In the genomic region with DNA sequence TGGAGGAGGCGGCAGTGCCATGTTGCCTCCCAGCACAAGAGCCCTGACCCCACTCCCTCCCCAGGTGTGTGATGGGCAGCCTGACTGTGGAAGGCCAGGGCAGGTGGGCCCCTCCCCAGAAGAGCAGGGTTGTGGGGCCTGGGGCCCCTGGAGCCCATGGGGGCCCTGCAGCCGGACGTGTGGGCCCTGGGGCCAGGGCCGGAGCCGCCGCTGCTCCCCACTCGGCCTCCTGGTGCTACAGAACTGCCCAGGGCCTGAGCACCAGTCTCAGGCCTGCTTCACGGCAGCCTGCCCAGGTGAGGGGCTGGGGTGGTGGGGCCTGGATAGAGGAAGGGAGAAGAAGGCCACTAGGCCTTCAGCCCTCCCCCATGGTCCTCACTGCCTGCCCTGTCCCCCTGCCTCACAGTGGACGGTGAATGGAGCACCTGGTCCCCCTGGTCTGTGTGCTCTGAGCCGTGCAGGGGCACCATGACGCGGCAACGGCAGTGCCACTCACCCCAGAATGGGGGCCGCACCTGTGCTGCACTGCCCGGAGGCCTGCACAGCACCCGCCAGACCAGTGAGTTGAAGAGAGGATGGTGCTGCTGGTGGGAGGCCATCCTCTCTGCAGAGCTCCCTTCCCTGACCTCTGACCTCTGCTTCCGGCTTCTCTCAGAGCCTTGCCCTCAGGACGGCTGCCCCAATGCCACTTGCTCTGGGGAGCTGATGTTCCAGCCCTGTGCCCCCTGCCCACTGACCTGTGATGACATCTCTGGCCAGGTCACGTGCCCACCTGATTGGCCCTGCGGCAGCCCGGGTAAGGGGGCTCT, we compare ENCODE assay signal across 21 cellular contexts. TPM values are rescaled to one million over a fixed set of nuclear protein-coding genes. Genes with fewer than 3 reads are reported as not detected.
"Had no signal": no experiment of that assay in that cellular context is flagged by ENCODE, and none has a peak within 500 bp of the region (broad histone marks: within the 10 kb centered on the region; RNA-seq: fewer than 3 reads in every experiment).

No MANE protein-coding gene starts in this region.

- H3K27ac ChIP-seq: SJSA1, SK-N-MC had no signal

- H3K9me3 Mint-ChIP-seq: IgD-negative memory B cell had no signal

- H3K9me3 ChIP-seq: SJSA1 had no signal

- H3K36me3 Mint-ChIP-seq: IgD-negative memory B cell had no signal

- H3K4me3 ChIP-seq: SJSA1, SK-N-MC had no signal

- H3K27ac Mint-ChIP-seq: IgD-negative memory B cell had no signal

- H3K4me1 ChIP-seq: SJSA1 had no signal

- H3K4me3 Mint-ChIP-seq: IgD-negative memory B cell had no signal

- H3K36me3 ChIP-seq: SJSA1 had no signal

- DNase-seq: KBM-7, MV-4-11, NCI-H1048, NCI-H1105, NCI-H1417 treated with DMSO at 0.1 percent for 48 hours, NCI-H146, NCI-H1694 treated with DMSO at 0.1 percent for 48 hours, NCI-H1930, NCI-H2081, NCI-H2107, NCI-H2227 treated with DMSO at 0.1 percent for 48 hours, NCI-H524, NCI-H526 treated with DMSO at 0.1 percent for 48 hours, NCI-H748 treated with DMSO at 0.1 percent for 48 hours, Right ventricle myocardium superior, RPMI8226, SIG-M5 had no signal

RNA-seq across cellular contexts. Expression of a gene that starts 18.2 kb away (rescaled TPM):
- total RNA-seq: LHCN-M2, SJSA1 had no signal
- polyA plus RNA-seq: IgD-negative memory B cell had no signal
